ENCODE assay signal across 8 cellular contexts in genomic region chr5:55307383-55308253, GRCh38. TPM values are rescaled to one million over a fixed set of nuclear protein-coding genes. Genes with fewer than 3 reads are reported as not detected.
DNase-seq lines count a peak whose midpoint lies in the region; ATAC-seq and TF ChIP-seq lines count a peak whose summit lies in the region.

DHX29 (minus strand) TSS chr5:55307694; CDS start chr5:55307573, 121 bp downstream.
MTREX (plus strand) TSS chr5:55307989; CDS start chr5:55308014, 25 bp downstream.

- peaks cover 3% of the 10 kb centered on the region; the same call in 1 of the 2 replicates for H4K20me1 ChIP-seq in SU-DHL-6 (ENCODE audit: low read depth, low read length)

- no peaks in the 10 kb centered on the region for H3K27me3 Mint-ChIP-seq in activated naive CD8-positive, alpha-beta T cell treated with anti-CD3 and anti-CD28 coated beads, Interleukin-2, amount 50 U/mL, for 24 hours

- H3F3A ChIP-seq in SU-DHL-6 (ENCODE audit: insufficient read depth): no peaks in the 10 kb centered on the region

- peaks cover 30% of the 10 kb centered on the region for H3K4me1 Mint-ChIP-seq in activated naive CD8-positive, alpha-beta T cell treated with anti-CD3 and anti-CD28 coated beads, Interleukin-2, amount 50 U/mL, for 24 hours

- no peak within 1 kb of the TSS for H3K27ac Mint-ChIP-seq in activated naive CD8-positive, alpha-beta T cell treated with anti-CD3 and anti-CD28 coated beads, Interleukin-2, amount 50 U/mL, for 24 hours

- peaks cover 21% of the 10 kb centered on the region for H3K36me3 Mint-ChIP-seq in activated naive CD8-positive, alpha-beta T cell treated with anti-CD3 and anti-CD28 coated beads, Interleukin-2, amount 50 U/mL, for 24 hours (ENCODE audit: low read depth)

- H2AFZ ChIP-seq in SU-DHL-6 (ENCODE audit: low read depth, low read length, severe bottlenecking): peak within 1 kb of the TSS; percentile 86
- peak within 1 kb of the TSS; percentile 94 for H2AFZ ChIP-seq in parathyroid adenoma

- H3K4me3 Mint-ChIP-seq in activated naive CD8-positive, alpha-beta T cell treated with anti-CD3 and anti-CD28 coated beads, Interleukin-2, amount 50 U/mL, for 24 hours: no peak within 1 kb of the TSS

- peak; percentile 41 to 53 for TF ChIP-seq POLR2A in tibial nerve (IDR thresholded peaks at IDR 0.05)

- H3K9me2 ChIP-seq in SU-DHL-6 (replicated peaks; ENCODE audit: insufficient read depth, low read length): no peaks in the 10 kb centered on the region

- no peaks in the 10 kb centered on the region for H3K27me3 ChIP-seq in SU-DHL-6 (ENCODE audit: low read length)
- H3K27me3 ChIP-seq in cardiac muscle cell: no peaks in the 10 kb centered on the region
- H3K27me3 ChIP-seq in parathyroid adenoma (ENCODE audit: control insufficient read depth, insufficient read depth, low read length): no peaks in the 10 kb centered on the region
- H3K27me3 ChIP-seq in tibial nerve: no peaks in the 10 kb centered on the region

- WGBS in tibial nerve, 2 donors: 0 to 1% methylated on average over 45 to 48 of the region's 62 CpGs

- no peaks in the 10 kb centered on the region for H3K9me3 Mint-ChIP-seq in activated naive CD8-positive, alpha-beta T cell treated with anti-CD3 and anti-CD28 coated beads, Interleukin-2, amount 50 U/mL, for 24 hours

- H3K4me1 ChIP-seq in cardiac muscle cell (ENCODE audit: low read depth) (peaks cover 16% of the 10 kb centered on the region), parathyroid adenoma (peaks cover 18% of the 10 kb centered on the region), tibial nerve (peaks cover 0 to 71% (median 33%) of the 10 kb centered on the region in 4 donors)

- peak; percentile 48 to 92 for TF ChIP-seq EP300 in tibial nerve (IDR thresholded peaks at IDR 0.05)

- H3K9me3 ChIP-seq in SU-DHL-6 (ENCODE audit: insufficient read depth, low read length): no peaks in the 10 kb centered on the region
- no peaks in the 10 kb centered on the region for H3K9me3 ChIP-seq in cardiac muscle cell (ENCODE audit: low read depth)
- H3K9me3 ChIP-seq in parathyroid adenoma (ENCODE audit: control insufficient read depth, low read length): no peaks in the 10 kb centered on the region
- H3K9me3 ChIP-seq in tibial nerve: no peaks in the 10 kb centered on the region

- H3K79me2 ChIP-seq in SU-DHL-6 (ENCODE audit: insufficient read depth, low read length) (peaks cover 95% of the 10 kb centered on the region), parathyroid adenoma (peaks cover 60% of the 10 kb centered on the region)

- TF ChIP-seq CTCF in GM12875 (IDR thresholded peaks at IDR 0.05; ENCODE audit: borderline replicate concordance, insufficient read depth, low read depth, low read length) (no peak), SU-DHL-6 (IDR thresholded peaks at IDR 0.05; ENCODE audit: insufficient read depth, low read length, poor library complexity, severe bottlenecking) (no peak), cardiac muscle cell (IDR thresholded peaks at IDR 0.05; ENCODE audit: low read depth, low read length) (no peak), parathyroid adenoma (IDR thresholded peaks at IDR 0.05) (no peak), tibial nerve (IDR thresholded peaks at IDR 0.05) (peak in 1 of 5 experiments; percentile 53)

- H3K36me3 ChIP-seq in SU-DHL-6 (ENCODE audit: low read length) (peaks cover 11% of the 10 kb centered on the region; the same call in 1 of the 2 replicates), cardiac muscle cell (no peaks in the 10 kb centered on the region), parathyroid adenoma (ENCODE audit: control insufficient read depth, insufficient read depth, low read length) (no peaks in the 10 kb centered on the region), tibial nerve (peaks cover 0 to 8% (median 0%) of the 10 kb centered on the region in 3 donors)

- H3K9ac ChIP-seq in SU-DHL-6 (ENCODE audit: low read length) (peak within 1 kb of the TSS; percentile 95), parathyroid adenoma (peak within 1 kb of the TSS; percentile 65)

- H3K27ac ChIP-seq in SU-DHL-6 (ENCODE audit: low read depth, low read length) (peak within 1 kb of the TSS; percentile 67), cardiac muscle cell (peak within 1 kb of the TSS; percentile 94), parathyroid adenoma (peak within 1 kb of the TSS; percentile 92), tibial nerve (peak within 1 kb of the TSS; percentile 86 to 98 (median 94))

- H3K4me2 ChIP-seq in SU-DHL-6 (ENCODE audit: low read depth, low read length, poor library complexity, severe bottlenecking): peak within 1 kb of the TSS; percentile 67
- peak within 1 kb of the TSS; percentile 86 for H3K4me2 ChIP-seq in parathyroid adenoma (ENCODE audit: low read length)

- H3K4me3 ChIP-seq in GM12875 (ENCODE audit: low read depth, low read length) (peak within 1 kb of the TSS; percentile 79), SU-DHL-6 (ENCODE audit: insufficient read depth, low read length, poor library complexity, severe bottlenecking) (peak within 1 kb of the TSS; percentile 99), cardiac muscle cell (peak within 1 kb of the TSS; percentile 91), parathyroid adenoma (ENCODE audit: low read depth, low read length) (peak within 1 kb of the TSS; percentile 94), tibial nerve (peak within 1 kb of the TSS; percentile 67 to 95 (median 84))

- ATAC-seq in HG02763 (IDR thresholded peaks at IDR 0.05; ENCODE audit: unreplicated experiment): peak; percentile 94
- peak; percentile 98 for ATAC-seq in activated naive CD8-positive, alpha-beta T cell treated with anti-CD3 and anti-CD28 coated beads, Interleukin-2, amount 50 U/mL, for 24 hours

- DNase-seq in NCI-H1417 (lab: John Stamatoyannopoulos, UW) (peak; percentile 93 to 98 (median 96)), cardiac muscle cell (ENCODE audit: low read depth in 1 of 2, low spot score in 1 of 2) (peak; percentile 94), tibial nerve (ENCODE audit: low spot score in 2 of 2) (peak; percentile 80 to 89)
- peak; percentile 87 for DNase-seq in activated naive CD8-positive, alpha-beta T cell treated with anti-CD3 and anti-CD28 coated beads, Interleukin-2, amount 50 U/mL, for 24 hours

RNA-seq across cellular contexts. Expression of gene DHX29, which starts in this region (rescaled TPM):
- total RNA-seq in cardiac muscle cell (17.2 and 20.0 TPM in 2 replicates), tibial nerve (10 to 100 TPM; 22.9 to 28.5 (median 27.5) TPM)
- polyA plus RNA-seq in cardiac muscle cell: 40.4 and 41.8 TPM in 2 replicates

RNA-seq across cellular contexts. Expression of gene MTREX, which starts in this region (rescaled TPM):
- total RNA-seq in cardiac muscle cell: 43.9 and 65.2 TPM in 2 replicates
- polyA plus RNA-seq in cardiac muscle cell: 32.8 and 45.3 TPM in 2 replicates
- 10 to 100 TPM; 52.4 to 95.1 (median 60.7) TPM for total RNA-seq in tibial nerve

Comparison
In these comparisons a context has a peak if more than half of its experiments do, and no peak if none do; other contexts are left out.
1. Peak in every context shown above with its lines: DNase-seq, ATAC-seq, H3K4me3 ChIP-seq and H3K27ac ChIP-seq.